Comparison of ENCODE assay signal across 8 cellular contexts in genomic region chr20:50464026-50464724, GRCh38. TPM values are rescaled to one million over a fixed set of nuclear protein-coding genes. Genes with fewer than 3 reads are reported as not detected.
DNase-seq lines count a peak whose midpoint lies in the region; ATAC-seq, FAIRE-seq and TF ChIP-seq lines count a peak whose summit lies in the region.

No MANE protein-coding gene starts in this region.

- no peak for FAIRE-seq in D721Med (lab: Jason Lieb, UNC)

- H3K4me3 ChIP-seq in HFF-Myc (replicated peaks; ENCODE audit: low read depth, low read length) (no peak overlapping the region), epithelial cell of proximal tubule (ENCODE audit: low read depth, low read length) (peak overlapping the region; percentile 33), testis (peak overlapping the region in 1 of 2 donors; percentile 13)

- peak; percentile 54 for TF ChIP-seq CTCF in D721Med (IDR thresholded peaks at IDR 0.05; ENCODE audit: insufficient read depth, missing control alignments)
- peak; percentile 75 for TF ChIP-seq CTCF in HFF-Myc (IDR thresholded peaks at IDR 0.05; ENCODE audit: low read depth, low read length, missing control alignments)
- peak; percentile 76 for TF ChIP-seq CTCF in epithelial cell of proximal tubule (conservative IDR thresholded peaks at IDR 0.05; ENCODE audit: low read depth, low read length)
- peak; percentile 64 to 86 (median 82) for TF ChIP-seq CTCF in testis (IDR thresholded peaks at IDR 0.05)

- peak overlapping the region in 1 of 2 donors; percentile 11 for H3K27ac ChIP-seq in testis

- peaks cover 0 to 6% of the 10 kb centered on the region in 2 donors for H3K27me3 Mint-ChIP-seq in natural killer cell treated with Interleukin-12 subunit alpha and Interleukin-12 subunit beta and Interleukin-15 and Interleukin-18, amount 100 ng/mL, for 72 hours

- no peak overlapping the region for H3K4me3 Mint-ChIP-seq in natural killer cell treated with Interleukin-12 subunit alpha and Interleukin-12 subunit beta and Interleukin-15 and Interleukin-18, amount 100 ng/mL, for 72 hours

- H3K9me3 ChIP-seq in testis: no peaks in the 10 kb centered on the region

- no peak for DNase-seq in D721Med (ENCODE audit: insufficient read length, low spot score)
- DNase-seq in HFF-Myc (ENCODE audit: extremely low read depth, low read depth): no peak
- DNase-seq in NOMO-1 treated with dmso at 0.1 percent for 144 hours (lab: John Stamatoyannopoulos, UW; ENCODE audit: unreplicated experiment): peak; percentile 42
- peak; percentile 81 for DNase-seq in activated CD8-positive, alpha-beta memory T cell treated with anti-CD3 and anti-CD28 coated beads, Interleukin-2, amount 50 U/mL, for 48 hours
- no peak for DNase-seq in epithelial cell of proximal tubule (ENCODE audit: low read depth)
- peak; percentile 76 for DNase-seq in natural killer cell treated with Interleukin-12 subunit alpha and Interleukin-12 subunit beta and Interleukin-15 and Interleukin-18, amount 100 ng/mL, for 72 hours (ENCODE audit: low spot score)
- DNase-seq in testis: peak; percentile 70

- H3K4me1 ChIP-seq in testis: peaks cover 24% of the 10 kb centered on the region

- no peaks in the 10 kb centered on the region for H3K9me3 Mint-ChIP-seq in natural killer cell treated with Interleukin-12 subunit alpha and Interleukin-12 subunit beta and Interleukin-15 and Interleukin-18, amount 100 ng/mL, for 72 hours

- TF ChIP-seq POLR2A in testis (IDR thresholded peaks at IDR 0.05): no peak

- peaks cover 22 to 25% of the 10 kb centered on the region in 2 donors for H3K4me1 Mint-ChIP-seq in natural killer cell treated with Interleukin-12 subunit alpha and Interleukin-12 subunit beta and Interleukin-15 and Interleukin-18, amount 100 ng/mL, for 72 hours (ENCODE audit: low read depth in 2 of 2)

- H3K27ac Mint-ChIP-seq in natural killer cell treated with Interleukin-12 subunit alpha and Interleukin-12 subunit beta and Interleukin-15 and Interleukin-18, amount 100 ng/mL, for 72 hours: no peak overlapping the region

- no peaks in the 10 kb centered on the region for H3K27me3 ChIP-seq in testis

- intact Hi-C loops in testis (cut with DNase I; ENCODE audit: low total_unique reads): loop anchor here (5.0 kb wide), 1 partner anchor 277 kb away; no protein-coding TSS in a partner anchor

- 19 to 29% methylated on average over 14 to 21 of the region's 21 CpGs for WGBS in testis, 2 donors

- H3K36me3 Mint-ChIP-seq in natural killer cell treated with Interleukin-12 subunit alpha and Interleukin-12 subunit beta and Interleukin-15 and Interleukin-18, amount 100 ng/mL, for 72 hours: peaks cover 3% of the 10 kb centered on the region

- no peaks in the 10 kb centered on the region for H3K36me3 ChIP-seq in testis (ENCODE audit: low read depth, missing control alignments)

- peak; percentile 76 to 82 for ATAC-seq in natural killer cell treated with Interleukin-12 subunit alpha and Interleukin-12 subunit beta and Interleukin-15 and Interleukin-18, amount 100 ng/mL, for 72 hours
- ATAC-seq in GM18861 (IDR thresholded peaks at IDR 0.05; ENCODE audit: unreplicated experiment): no peak

RNA-seq across cellular contexts. Expression of gene PTPN1, which starts 46.0 kb away (rescaled TPM):
- 41.7 and 47.5 TPM in 2 replicates for total RNA-seq in epithelial cell of proximal tubule
- total RNA-seq in natural killer cell treated with Interleukin-12 subunit alpha and Interleukin-12 subunit beta and Interleukin-15 and Interleukin-18, amount 100 ng/mL, for 72 hours: 100 to 1,000 TPM in 1 of 2 donors, 10 to 100 TPM in 1; 74.3 to 105 TPM
- 10 to 100 TPM; 42.0 to 44.3 TPM for total RNA-seq in testis
- polyA plus RNA-seq in testis (ENCODE audit: insufficient read depth, low read depth, low replicate concordance): 44.0 TPM

Comparison
In these comparisons a context has a peak if more than half of its experiments do, and no peak if none do; other contexts are left out.
1. DNase-seq: peak in NOMO-1 treated with dmso at 0.1 percent for 144 hours (single experiment), activated CD8-positive, alpha-beta memory T cell treated with anti-CD3 and anti-CD28 coated beads, Interleukin-2, amount 50 U/mL, for 48 hours (single experiment), natural killer cell treated with Interleukin-12 subunit alpha and Interleukin-12 subunit beta and Interleukin-15 and Interleukin-18, amount 100 ng/mL, for 72 hours (single experiment) and testis (single experiment); none in D721Med (single experiment), HFF-Myc (single experiment) and epithelial cell of proximal tubule (single experiment).
2. Peak in every context shown above with its lines, with median percentiles within 50 percentile points of each other: CTCF ChIP-seq.